Comparison of ENCODE assay signal across 17 cellular contexts in the genomic region with DNA sequence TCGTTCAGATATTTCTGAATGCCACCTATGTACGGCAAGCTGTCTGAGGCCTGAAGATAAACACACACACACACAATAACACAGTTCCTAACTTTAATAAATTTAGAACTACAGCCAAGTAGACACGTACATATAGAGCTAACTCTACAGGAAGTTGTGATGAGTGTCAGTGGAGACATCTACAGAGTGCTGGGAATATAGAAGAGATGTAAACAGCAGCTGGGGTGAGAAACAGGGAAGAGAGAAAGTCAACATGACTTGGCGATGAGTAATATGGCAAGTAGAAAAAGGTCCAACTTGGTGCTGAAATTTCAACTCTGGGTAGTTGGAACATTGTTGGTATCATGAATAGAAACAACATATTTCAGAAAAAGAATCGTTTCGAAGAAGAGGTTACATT.
DNase-seq lines count a peak whose midpoint lies in the region; ATAC-seq, FAIRE-seq and TF ChIP-seq lines count a peak whose summit lies in the region.
"Had no signal": no experiment of that assay in that cellular context is flagged by ENCODE, and none has a peak within 500 bp of the region (broad histone marks: within the 10 kb centered on the region; RNA-seq: fewer than 3 reads in every experiment).

No MANE protein-coding gene starts in this region.

- ATAC-seq in effector memory CD8-positive, alpha-beta T cell (replicated peaks) = no peak

- no peaks in the 10 kb centered on the region for H3K36me3 ChIP-seq in bronchial epithelial cell (ENCODE audit: control insufficient read depth, insufficient read depth, low read length)
- no peaks in the 10 kb centered on the region for H3K36me3 ChIP-seq in spleen
- H3K36me3 ChIP-seq: BE2C had no signal

- no peak overlapping the region for H3K27ac ChIP-seq in spleen

- H3K27me3 Mint-ChIP-seq in effector memory CD8-positive, alpha-beta T cell = no peaks in the 10 kb centered on the region

- no peaks in the 10 kb centered on the region for H3K9me3 Mint-ChIP-seq in effector memory CD8-positive, alpha-beta T cell
- H3K9me3 Mint-ChIP-seq: CD4-positive, alpha-beta memory T cell had no signal

- intact Hi-C loops in spleen (cut with DNase I; ENCODE audit: low total_unique reads) = no loop called here

- peaks cover 3% of the 10 kb centered on the region for H3K36me3 Mint-ChIP-seq in effector memory CD8-positive, alpha-beta T cell (ENCODE audit: insufficient read depth)
- H3K36me3 Mint-ChIP-seq: CD4-positive, alpha-beta memory T cell had no signal

- no peaks in the 10 kb centered on the region for H3K4me1 ChIP-seq in spleen
- H3K4me1 ChIP-seq: BE2C had no signal

- TF ChIP-seq POLR2A in H54 (IDR thresholded peaks at IDR 0.05; ENCODE audit: low read depth, low read length) (no peak), spleen (IDR thresholded peaks at IDR 0.05) (no peak)

- WGBS in spleen, 5 donors = 83 to 93% (median 86%) methylated on average over 6 of the region's 6 CpGs

- DNase-seq in H54 (ENCODE audit: insufficient read length, low spot score) (peak; percentile 7), NCI-H226 (peak; percentile 44), bronchial epithelial cell (ENCODE audit: low read depth) (peak; percentile 3), NCI-H146 treated with DMSO at 0.1 percent for 48 hours (lab: John Stamatoyannopoulos, UW; ENCODE audit: unreplicated experiment) (no peak), spleen (no peak)
- no peak for DNase-seq in effector memory CD8-positive, alpha-beta T cell
- DNase-seq in activated CD4-positive, alpha-beta T cell treated with anti-CD3 and anti-CD28 coated beads for 4 hours = no peak
- DNase-seq: BE2C; CD4-positive, alpha-beta memory T cell; DND-41; KG1; NCI-H1930; NCI-H2171; NCI-H510A; NCI-H82 had no signal

- H3K27me3 ChIP-seq in bronchial epithelial cell (ENCODE audit: control insufficient read depth, insufficient read depth, low read length) (no peaks in the 10 kb centered on the region), spleen (replicated peaks in 1 of 7) (no peaks in the 10 kb centered on the region)
- H3K27me3 ChIP-seq: BE2C had no signal

- no peak overlapping the region for H3K4me3 Mint-ChIP-seq in effector memory CD8-positive, alpha-beta T cell
- H3K4me3 Mint-ChIP-seq: CD4-positive, alpha-beta memory T cell had no signal

- H3K27ac Mint-ChIP-seq in effector memory CD8-positive, alpha-beta T cell = no peak overlapping the region
- H3K27ac Mint-ChIP-seq: CD4-positive, alpha-beta memory T cell had no signal

- FAIRE-seq in H54 (lab: Jason Lieb, UNC) (no peak), bronchial epithelial cell (lab: Jason Lieb, UNC) (no peak)
- FAIRE-seq: H1, RCC 7860 had no signal

- no peaks in the 10 kb centered on the region for H3K4me1 Mint-ChIP-seq in effector memory CD8-positive, alpha-beta T cell (ENCODE audit: low read depth in 2 of 2)
- H3K4me1 Mint-ChIP-seq: CD4-positive, alpha-beta memory T cell had no signal

- H3K9me3 ChIP-seq in spleen = no peaks in the 10 kb centered on the region
- H3K9me3 ChIP-seq: BE2C had no signal

- TF ChIP-seq CTCF in bronchial epithelial cell (IDR thresholded peaks at IDR 0.05; ENCODE audit: insufficient read depth, low read length, severe bottlenecking) (no peak), spleen (IDR thresholded peaks at IDR 0.05 in 8 of 11, conservative IDR thresholded peaks at IDR 0.05 in 3 of 11) (no peak)

- H3K4me3 ChIP-seq in bronchial epithelial cell (ENCODE audit: low read depth, low read length) = no peak overlapping the region
- no peak overlapping the region for H3K4me3 ChIP-seq in spleen

Comparison
In these comparisons a context has a peak if more than half of its experiments do, and no peak if none do; other contexts are left out.
1. DNase-seq: peak in H54 (single experiment), NCI-H226 (single experiment) and bronchial epithelial cell (single experiment); none in effector memory CD8-positive, alpha-beta T cell (0 of 3), activated CD4-positive, alpha-beta T cell treated with anti-CD3 and anti-CD28 coated beads for 4 hours (0 of 2), NCI-H146 treated with DMSO at 0.1 percent for 48 hours (single experiment) and spleen (single experiment).